ENCODE assay signal across 8 cellular contexts in the genomic region with DNA sequence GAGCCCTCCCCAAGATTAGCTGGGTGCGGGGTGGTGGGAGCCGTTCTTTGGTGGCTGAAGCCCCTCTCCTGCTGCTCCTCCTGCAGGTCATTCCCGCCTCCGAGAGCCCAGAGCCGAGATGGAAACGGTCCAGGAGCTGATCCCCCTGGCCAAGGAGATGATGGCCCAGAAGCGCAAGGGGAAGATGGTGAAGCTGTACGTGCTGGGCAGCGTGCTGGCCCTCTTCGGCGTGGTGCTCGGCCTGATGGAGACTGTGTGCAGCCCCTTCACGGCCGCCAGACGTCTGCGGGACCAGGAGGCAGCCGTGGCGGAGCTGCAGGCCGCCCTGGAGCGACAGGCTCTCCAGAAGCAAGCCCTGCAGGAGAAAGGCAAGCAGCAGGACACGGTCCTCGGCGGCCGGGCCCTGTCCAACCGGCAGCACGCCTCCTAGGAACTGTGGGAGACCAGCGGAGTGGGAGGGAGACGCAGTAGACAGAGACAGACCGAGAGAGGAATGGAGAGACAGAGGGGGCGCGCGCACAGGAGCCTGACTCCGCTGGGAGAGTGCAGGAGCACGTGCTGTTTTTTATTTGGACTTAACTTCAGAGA. TPM values are rescaled to one million over a fixed set of nuclear protein-coding genes. Genes with fewer than 3 reads are reported as not detected.
A peak's percentile ranks its signal among the peaks of the same experiment; 100 is the strongest.
DNase-seq lines count a peak whose midpoint lies in the region; ATAC-seq and TF ChIP-seq lines count a peak whose summit lies in the region.

No MANE protein-coding gene starts in this region.

- CTCF ChIA-PET in Caco-2 (lab: Charles Lee) = interaction anchor here (0.7 to 3.4 kb wide), 4 partner anchors 20 to 106 kb away, joined by 3 to 34 read pairs (median 3); partner anchors contain the start of gene LAMB3

- peaks cover 9% of the 10 kb centered on the region for H3K9me3 Mint-ChIP-seq in Caco-2 (ENCODE audit: unreplicated experiment)
- peaks cover 5 to 6% of the 10 kb centered on the region in 2 donors for H3K9me3 Mint-ChIP-seq in stimulated activated naive CD8-positive, alpha-beta T cell treated with anti-CD3 and anti-CD28 coated beads, Interleukin-15, amount 100 ng/mL, for 72 hours

- TSS peak; percentile 94 for BruUV-seq in Caco-2 (replicated peaks; lab: Mats Ljungman, UMichigan)

- peaks cover 41% of the 10 kb centered on the region for H3K4me1 Mint-ChIP-seq in Caco-2 (ENCODE audit: low read depth, unreplicated experiment)
- peaks cover 56% of the 10 kb centered on the region for H3K4me1 Mint-ChIP-seq in stimulated activated naive CD8-positive, alpha-beta T cell treated with anti-CD3 and anti-CD28 coated beads, Interleukin-15, amount 100 ng/mL, for 72 hours

- no peaks in the 10 kb centered on the region for H3K27me3 Mint-ChIP-seq in Caco-2 (ENCODE audit: insufficient read depth, unreplicated experiment)
- H3K27me3 Mint-ChIP-seq in stimulated activated naive CD8-positive, alpha-beta T cell treated with anti-CD3 and anti-CD28 coated beads, Interleukin-15, amount 100 ng/mL, for 72 hours = peaks cover 80% of the 10 kb centered on the region

- DNase-seq in Caco-2 (peak; percentile 49 to 57), NCI-H510A (lab: John Stamatoyannopoulos, UW) (peak; percentile 24), coronary artery (ENCODE audit: low spot score) (no peak), left kidney (ENCODE audit: low read depth, low spot score) (peak; percentile 75), UCSD-AML1 (lab: John Stamatoyannopoulos, UW; ENCODE audit: unreplicated experiment) (no peak)
- DNase-seq in stimulated activated naive CD8-positive, alpha-beta T cell treated with anti-CD3 and anti-CD28 coated beads, Interleukin-15, amount 100 ng/mL, for 72 hours = peak; percentile 22 to 34
- no peak for DNase-seq in NK-92 treated with Interleukin-12 subunit alpha and Interleukin-12 subunit beta, amount 100 ng/mL, for 24 hours (lab: John Stamatoyannopoulos, UW)

- H3K4me3 ChIP-seq in Caco-2 (ENCODE audit: low read depth, low read length) (peak overlapping the region; percentile 81), coronary artery (peak overlapping the region; percentile 68)

- intact Hi-C loops in Caco-2 (cut with micrococcal nuclease; ENCODE audit: unreplicated experiment) = loop anchor here (1.0 to 2.0 kb wide), 2 partner anchors 13 to 21 kb away; no protein-coding TSS in a partner anchor

- peaks cover 22% of the 10 kb centered on the region for H3K36me3 Mint-ChIP-seq in Caco-2 (ENCODE audit: insufficient read depth, unreplicated experiment)

- peak in 1 of 2 experiments; percentile 19 for TF ChIP-seq CTCF in Caco-2 (IDR thresholded peaks at IDR 0.05; ENCODE audit: insufficient read depth in 1 of 2, low read depth in 1 of 2, low read length in 1 of 2, severe bottlenecking in 1 of 2, unreplicated experiment in 1 of 2)
- TF ChIP-seq CTCF in coronary artery (IDR thresholded peaks at IDR 0.05) = no peak

- POLR2A ChIA-PET in Caco-2 (lab: Charles Lee) = interaction anchor here (0.8 to 3.5 kb wide), 4 partner anchors 20 to 31 kb away, joined by 3 to 47 read pairs (median 4); partner anchors contain the start of gene LAMB3

- H3K4me1 ChIP-seq in Caco-2 = peaks cover 12% of the 10 kb centered on the region

- H3K27me3 ChIP-seq in Caco-2 (replicated peaks; ENCODE audit: control insufficient read depth, insufficient read depth, low read length) = no peaks in the 10 kb centered on the region

- 0 out of 2 replicates have a peak, but pooled peaks cover 1% of the 10 kb centered on the region for H3K36me3 ChIP-seq in Caco-2 (ENCODE audit: control insufficient read depth, insufficient read depth, low read length)

- peak overlapping the region; percentile 94 for H3K4me3 Mint-ChIP-seq in Caco-2 (ENCODE audit: unreplicated experiment)
- H3K4me3 Mint-ChIP-seq in stimulated activated naive CD8-positive, alpha-beta T cell treated with anti-CD3 and anti-CD28 coated beads, Interleukin-15, amount 100 ng/mL, for 72 hours = peak overlapping the region; percentile 87 to 92

- H3K27ac Mint-ChIP-seq in Caco-2 (ENCODE audit: unreplicated experiment) = peak overlapping the region; percentile 81
- H3K27ac Mint-ChIP-seq in stimulated activated naive CD8-positive, alpha-beta T cell treated with anti-CD3 and anti-CD28 coated beads, Interleukin-15, amount 100 ng/mL, for 72 hours = peak overlapping the region; percentile 91 to 96

- no peaks in the 10 kb centered on the region for H3K9me3 ChIP-seq in Caco-2

- peak overlapping the region in 1 of 2 donors; percentile 32 for H3K27ac ChIP-seq in coronary artery

- ATAC-seq in stimulated activated naive CD8-positive, alpha-beta T cell treated with anti-CD3 and anti-CD28 coated beads, Interleukin-15, amount 100 ng/mL, for 72 hours = peak; percentile 37
- ATAC-seq in HG02610 (IDR thresholded peaks at IDR 0.05; ENCODE audit: unreplicated experiment) = no peak

RNA-seq across cellular contexts. Expression of gene G0S2, which starts 0.4 kb away (rescaled TPM):
- total RNA-seq in Caco-2 (2022) = 40.4 and 45.7 TPM in 2 replicates

RNA-seq across cellular contexts. Expression of gene LAMB3, which starts 23.4 kb away (rescaled TPM):
- 112 and 125 TPM in 2 replicates for total RNA-seq in Caco-2 (2022)

RNA-seq across cellular contexts. Expression of gene HSD11B1, which starts 29.0 kb away (rescaled TPM):
- total RNA-seq in Caco-2 (2022) = not detected in 2 replicates

Comparison
In these comparisons a context has a peak if more than half of its experiments do, and no peak if none do; other contexts are left out.
1. DNase-seq: peak in Caco-2 (2 of 2), NCI-H510A (single experiment), left kidney (single experiment) and stimulated activated naive CD8-positive, alpha-beta T cell treated with anti-CD3 and anti-CD28 coated beads, Interleukin-15, amount 100 ng/mL, for 72 hours (2 of 2); none in coronary artery (single experiment), NK-92 treated with Interleukin-12 subunit alpha and Interleukin-12 subunit beta, amount 100 ng/mL, for 24 hours (single experiment) and UCSD-AML1 (single experiment).